ENCODE assay signal across 14 cellular contexts in genomic region chr13:44667950-44668349, GRCh38.
A peak's percentile ranks its signal among the peaks of the same experiment; 100 is the strongest.
DNase-seq lines count a peak whose midpoint lies in the region; ATAC-seq, FAIRE-seq and TF ChIP-seq lines count a peak whose summit lies in the region.
"Had no signal": no experiment of that assay in that cellular context is flagged by ENCODE, and none has a peak within 500 bp of the region (broad histone marks: within the 10 kb centered on the region; RNA-seq: fewer than 3 reads in every experiment).

No MANE protein-coding gene starts in this region.

- FAIRE-seq in A549 (lab: Jason Lieb, UNC): no peak

- DNase-seq in A549 (ENCODE audit: low read depth in 1 of 2, low spot score in 1 of 2): no peak
- peak; percentile 87 for DNase-seq in fibroblast of gingiva (ENCODE audit: low read depth)
- DNase-seq in DMS 273 treated with DMSO at 0.1 percent for 48 hours (lab: John Stamatoyannopoulos, UW): no peak
- DNase-seq in NCI-H524 (lab: John Stamatoyannopoulos, UW): no peak
- DNase-seq in stimulated activated CD4-positive, alpha-beta T cell treated with anti-CD3 and anti-CD28 coated beads, Interleukin-2, amount 100 ng/mL, for 24 hours: no peak
- DNase-seq: ACHN; activated CD4-positive, alpha-beta T cell treated with anti-CD3 and anti-CD28 coated beads for 36 hours; activated naive CD8-positive, alpha-beta T cell treated with anti-CD3 and anti-CD28 coated beads for 36 hours; esophagus squamous epithelium; Peyer's patch; stimulated activated CD4-positive, alpha-beta T cell treated with anti-CD3 and anti-CD28 coated beads, Interleukin-1b, Interleukin-23, amount 100 ng/mL, for 48 hours had no signal

- H3K9me3 ChIP-seq in A549: no peaks in the 10 kb centered on the region
- H3K9me3 ChIP-seq: esophagus squamous epithelium, Peyer's patch had no signal

- peak overlapping the region; percentile 28; the same call in 1 of the 3 replicates for H3K4me2 ChIP-seq in A549

- WGBS in A549 (ENCODE audit: missing lambda C conversion rate): 73% methylated on average over 3 of the region's 3 CpGs

- H3K27ac ChIP-seq in A549: no peak overlapping the region
- H3K27ac ChIP-seq: esophagus squamous epithelium, Peyer's patch had no signal

- TF ChIP-seq EP300 in A549 (IDR thresholded peaks at IDR 0.05): no peak

- no peak for TF ChIP-seq RAD21 in A549 (conservative IDR thresholded peaks at IDR 0.05 in 1 of 2, IDR thresholded peaks at IDR 0.05 in 1 of 2)

- TF ChIP-seq CTCF in A549 (IDR thresholded peaks at IDR 0.05): no peak

- CTCF ChIA-PET in A549 (lab: Yijun Ruan, JAX): no interaction called here

- no peak for TF ChIP-seq POLR2A in A549 (IDR thresholded peaks at IDR 0.05; ENCODE audit: low read length)

- ATAC-seq in A549 (no peak), GM18907 (IDR thresholded peaks at IDR 0.05; ENCODE audit: unreplicated experiment) (peak; percentile 64), HG03378 (IDR thresholded peaks at IDR 0.05; ENCODE audit: unreplicated experiment) (peak; percentile 86), HG02981 (IDR thresholded peaks at IDR 0.05; ENCODE audit: unreplicated experiment) (no peak)
- ATAC-seq: activated CD4-positive, alpha-beta T cell treated with anti-CD3 and anti-CD28 coated beads for 36 hours had no signal

- H3K4me3 ChIP-seq in A549: no peak overlapping the region
- H3K4me3 ChIP-seq: esophagus squamous epithelium, Peyer's patch had no signal

- POLR2A ChIA-PET in A549 (lab: Yijun Ruan, JAX): no interaction called here

- H3K4me1 ChIP-seq in A549: no peaks in the 10 kb centered on the region; the same call in 2 of the 3 replicates
- H3K4me1 ChIP-seq: esophagus squamous epithelium, Peyer's patch had no signal

TF ChIP-seq in A549, 52 proteins besides CTCF, POLR2A, EP300 and RAD21:
- TF ChIP-seq CHD2 (IDR thresholded peaks at IDR 0.05; ENCODE audit: low read length, partially characterized antibody): no peak
- TF ChIP-seq ZSCAN20 (CRISPR knock-in tag; IDR thresholded peaks at IDR 0.05): no peak
- TF ChIP-seq REST (IDR thresholded peaks at IDR 0.05): no peak
- no peak for TF ChIP-seq GATA3 (IDR thresholded peaks at IDR 0.05; ENCODE audit: borderline replicate concordance)
- TF ChIP-seq JUN (IDR thresholded peaks at IDR 0.05): no peak
- no peak for TF ChIP-seq HOXA7 (CRISPR knock-in tag; IDR thresholded peaks at IDR 0.05)

Comparison
In these comparisons a context has a peak if more than half of its experiments do, and no peak if none do; other contexts are left out.
1. ATAC-seq: peak in GM18907 (single experiment) and HG03378 (single experiment); none in A549 (0 of 2) and HG02981 (single experiment).